ENCODE assay signal across 8 cellular contexts in the genomic region with DNA sequence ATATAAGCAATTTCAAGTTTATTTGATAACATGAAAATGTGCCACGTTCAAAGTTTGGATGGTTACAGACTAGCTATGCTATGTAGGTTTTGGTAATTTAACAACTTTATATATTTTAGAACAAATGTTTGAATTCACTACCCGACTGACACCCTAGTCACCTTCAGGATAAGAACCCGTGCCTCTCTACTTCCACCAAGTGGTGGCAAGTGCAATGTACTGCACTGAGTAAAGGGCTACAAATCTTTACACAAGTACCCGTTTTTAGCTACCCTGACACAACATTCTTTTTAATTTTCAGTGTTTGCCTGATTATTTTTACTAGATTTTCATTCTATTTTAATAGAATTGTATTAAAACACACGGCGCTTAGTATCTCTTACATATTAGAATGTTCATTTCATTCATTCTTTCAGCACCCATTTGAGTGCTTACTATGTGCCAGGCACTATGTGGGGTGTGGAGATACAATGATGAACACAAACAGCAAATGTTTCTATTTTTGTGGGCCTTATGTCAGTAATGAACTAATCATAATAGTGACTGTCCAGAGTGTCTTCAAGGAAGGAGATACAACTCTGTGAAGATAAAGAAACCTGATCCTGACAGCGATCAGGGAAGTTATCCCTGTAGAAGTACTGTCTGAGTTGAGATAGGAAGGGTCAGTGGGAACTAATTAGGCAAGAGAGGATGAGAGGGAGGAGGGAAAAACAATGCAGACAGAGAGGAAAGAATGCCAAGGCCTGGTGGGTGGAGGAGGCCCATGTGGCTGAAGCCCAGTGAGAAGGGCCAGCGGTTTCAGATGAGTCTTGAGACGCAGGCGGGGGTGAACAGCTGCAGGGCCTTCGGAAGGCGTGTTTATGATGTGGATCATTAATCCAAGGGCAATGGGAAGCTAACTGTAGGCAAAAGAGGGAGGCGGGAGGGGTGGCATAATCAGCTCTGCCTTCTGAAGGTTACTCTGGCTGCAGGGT. TPM values are rescaled to one million over a fixed set of nuclear protein-coding genes. Genes with fewer than 3 reads are reported as not detected.
DNase-seq lines count a peak whose midpoint lies in the region; TF ChIP-seq lines count a peak whose summit lies in the region.

No MANE protein-coding gene starts in this region.

- H3K4me3 ChIP-seq in HFF-Myc (replicated peaks; ENCODE audit: low read depth, low read length) (no peak overlapping the region), lower leg skin (ENCODE audit: low read depth, poor library complexity, severe bottlenecking) (no peak overlapping the region)

- peak; percentile 10 for DNase-seq in NK-92 treated with Interleukin-12 subunit alpha and Interleukin-12 subunit beta, amount 100 ng/mL, for 24 hours (lab: John Stamatoyannopoulos, UW)
- DNase-seq in NK-92 (lab: John Stamatoyannopoulos, UW; ENCODE audit: unreplicated experiment) (no peak), HFF-Myc (ENCODE audit: extremely low read depth, low read depth) (no peak), NCI-H510A treated with DMSO at 0.1 percent for 48 hours (lab: John Stamatoyannopoulos, UW) (peak; percentile 50), glomerular visceral epithelial cell (ENCODE audit: extremely low spot score) (peak; percentile 61), lower leg skin (ENCODE audit: low spot score in 2 of 2) (no peak)
- DNase-seq in activated CD4-positive, alpha-beta memory T cell treated with anti-CD3 and anti-CD28 coated beads, Interleukin-2, amount 10 ng/mL, durations not matched to agents 7 days and 5 days: peak; percentile 39
- DNase-seq in stimulated activated CD4-positive, alpha-beta T cell treated with anti-CD3 and anti-CD28 coated beads, Interleukin-2, amount 100 ng/mL, for 4 hours (ENCODE audit: low read depth): peak; percentile 6

- H3K27me3 Mint-ChIP-seq in activated CD4-positive, alpha-beta memory T cell treated with anti-CD3 and anti-CD28 coated beads, Interleukin-2, amount 10 ng/mL, durations not matched to agents 7 days and 5 days: peaks cover 37% of the 10 kb centered on the region

- TF ChIP-seq CTCF in HFF-Myc (IDR thresholded peaks at IDR 0.05; ENCODE audit: low read depth, low read length, missing control alignments): peak; percentile 76
- no peak for TF ChIP-seq CTCF in lower leg skin (IDR thresholded peaks at IDR 0.05)

- 53% methylated on average over 13 of the region's 13 CpGs for WGBS in lower leg skin, 2 donors

- POLR2A ChIA-PET in activated CD4-positive, alpha-beta memory T cell treated with anti-CD3 and anti-CD28 coated beads, Interleukin-2, amount 10 ng/mL, durations not matched to agents 7 days and 5 days (lab: Charles Lee): interaction anchor here (1.0 kb wide), 1 partner anchor 94 kb away, joined by 3 read pairs; no protein-coding TSS in a partner anchor

- no peak overlapping the region for H3K4me3 Mint-ChIP-seq in activated CD4-positive, alpha-beta memory T cell treated with anti-CD3 and anti-CD28 coated beads, Interleukin-2, amount 10 ng/mL, durations not matched to agents 7 days and 5 days

- H3K4me1 Mint-ChIP-seq in activated CD4-positive, alpha-beta memory T cell treated with anti-CD3 and anti-CD28 coated beads, Interleukin-2, amount 10 ng/mL, durations not matched to agents 7 days and 5 days: peaks cover 12% of the 10 kb centered on the region

- TF ChIP-seq POLR2A in lower leg skin (IDR thresholded peaks at IDR 0.05): no peak

- intact Hi-C loops in lower leg skin (cut with DNase I; ENCODE audit: low total_unique reads): no loop called here

- no peaks in the 10 kb centered on the region for H3K9me3 Mint-ChIP-seq in activated CD4-positive, alpha-beta memory T cell treated with anti-CD3 and anti-CD28 coated beads, Interleukin-2, amount 10 ng/mL, durations not matched to agents 7 days and 5 days

- H3K27ac Mint-ChIP-seq in activated CD4-positive, alpha-beta memory T cell treated with anti-CD3 and anti-CD28 coated beads, Interleukin-2, amount 10 ng/mL, durations not matched to agents 7 days and 5 days: no peak overlapping the region

- H3K36me3 Mint-ChIP-seq in activated CD4-positive, alpha-beta memory T cell treated with anti-CD3 and anti-CD28 coated beads, Interleukin-2, amount 10 ng/mL, durations not matched to agents 7 days and 5 days (ENCODE audit: low read depth): no peaks in the 10 kb centered on the region

- CTCF ChIA-PET in activated CD4-positive, alpha-beta memory T cell treated with anti-CD3 and anti-CD28 coated beads, Interleukin-2, amount 10 ng/mL, durations not matched to agents 7 days and 5 days (lab: Charles Lee): interaction anchor here (0.6 to 2.8 kb wide), 10 partner anchors 11 to 258 kb away, joined by 3 to 18 read pairs (median 4); partner anchors contain the start of genes HMGN1 and PSMG1

RNA-seq across cellular contexts. Expression of gene LCA5L, which starts 3.8 kb away (rescaled TPM):
- total RNA-seq in activated CD4-positive, alpha-beta memory T cell treated with anti-CD3 and anti-CD28 coated beads, Interleukin-2, amount 10 ng/mL, durations not matched to agents 7 days and 5 days: not detected
- under 1 TPM in 3 of 4 donors, not detected in 1; 0.30 to 0.81 (median 0.79) TPM for total RNA-seq in lower leg skin

RNA-seq across cellular contexts. Expression of gene SH3BGR, which starts 10.0 kb away (rescaled TPM):
- total RNA-seq in activated CD4-positive, alpha-beta memory T cell treated with anti-CD3 and anti-CD28 coated beads, Interleukin-2, amount 10 ng/mL, durations not matched to agents 7 days and 5 days: 1 to 10 TPM in 1 of 2 experiments, under 1 TPM in 1; 0.88 to 1.7 TPM
- 1 to 10 TPM in 2 of 4 donors, under 1 TPM in 1, not detected in 1; 0.74 to 3.7 (median 3.5) TPM for total RNA-seq in lower leg skin

Comparison
In these comparisons a context has a peak if more than half of its experiments do, and no peak if none do; other contexts are left out.
1. DNase-seq: peak in NK-92 treated with Interleukin-12 subunit alpha and Interleukin-12 subunit beta, amount 100 ng/mL, for 24 hours (single experiment), NCI-H510A treated with DMSO at 0.1 percent for 48 hours (single experiment), activated CD4-positive, alpha-beta memory T cell treated with anti-CD3 and anti-CD28 coated beads, Interleukin-2, amount 10 ng/mL, durations not matched to agents 7 days and 5 days (single experiment), glomerular visceral epithelial cell (single experiment) and stimulated activated CD4-positive, alpha-beta T cell treated with anti-CD3 and anti-CD28 coated beads, Interleukin-2, amount 100 ng/mL, for 4 hours (single experiment); none in NK-92 (single experiment), HFF-Myc (single experiment) and lower leg skin (0 of 2).